8 cellular contexts compared by ENCODE assay signal in genomic region chr7:12584940-12585339, GRCh38. TPM values are rescaled to one million over a fixed set of nuclear protein-coding genes. Genes with fewer than 3 reads are reported as not detected.
A peak's percentile ranks its signal among the peaks of the same experiment; 100 is the strongest.
DNase-seq lines count a peak whose midpoint lies in the region; ATAC-seq lines count a peak whose summit lies in the region.

No MANE protein-coding gene starts in this region.

- H3K56ac ChIP-seq in mesendoderm (ENCODE audit: low read length) = no peak overlapping the region

- H2BK15ac ChIP-seq in mesendoderm (replicated peaks; ENCODE audit: low read depth) = no peak overlapping the region

- no peak overlapping the region for H3K9ac ChIP-seq in mesendoderm (ENCODE audit: low read length)

- no peak overlapping the region for H4K5ac ChIP-seq in mesendoderm (ENCODE audit: low read length)

- H3K79me1 ChIP-seq in mesendoderm (ENCODE audit: low read length) = no peaks in the 10 kb centered on the region

- H2AK5ac ChIP-seq in mesendoderm (ENCODE audit: low read length) = no peak overlapping the region

- no peak overlapping the region for H3K4me2 ChIP-seq in mesendoderm (ENCODE audit: low read length)

- no peak overlapping the region for H3K27ac ChIP-seq in mesendoderm (ENCODE audit: low read depth, low read length)

- H3K23ac ChIP-seq in mesendoderm (ENCODE audit: low read length) = no peak overlapping the region

- H4K8ac ChIP-seq in mesendoderm (ENCODE audit: low read depth, low read length) = no peak overlapping the region

- H3K36me3 ChIP-seq in mesendoderm (ENCODE audit: control insufficient read depth, insufficient read depth, low read length) = no peaks in the 10 kb centered on the region

- no peaks in the 10 kb centered on the region for H3K27me3 ChIP-seq in mesendoderm (ENCODE audit: insufficient read depth, low read length, poor library complexity)

- H3K18ac ChIP-seq in mesendoderm (ENCODE audit: low read length) = no peak overlapping the region

- no peak overlapping the region for H3K4ac ChIP-seq in mesendoderm (ENCODE audit: low read depth, low read length)

- DNase-seq in NOMO-1 (lab: John Stamatoyannopoulos, UW; ENCODE audit: unreplicated experiment in 2 of 2) = peak; percentile 54 to 92
- DNase-seq in kidney tubule cell (ENCODE audit: low spot score) = peak; percentile 95
- DNase-seq in DMS79 treated with DMSO at 0.1 percent for 48 hours (lab: John Stamatoyannopoulos, UW) = no peak
- no peak for DNase-seq in DMS 273 treated with DMSO at 0.1 percent for 48 hours (lab: John Stamatoyannopoulos, UW)
- no peak for DNase-seq in mesendoderm
- DNase-seq in 8988T = no peak

- H3K4me3 ChIP-seq in mesendoderm (ENCODE audit: low read length) = no peak overlapping the region

- H3K4me1 ChIP-seq in mesendoderm (ENCODE audit: control insufficient read depth, low read depth, low read length) = no peaks in the 10 kb centered on the region

- ATAC-seq in GM18517 (IDR thresholded peaks at IDR 0.05; ENCODE audit: unreplicated experiment) (peak; percentile 99), HG02623 (IDR thresholded peaks at IDR 0.05; ENCODE audit: unreplicated experiment) (peak; percentile 99)

- no peak overlapping the region for H2BK5ac ChIP-seq in mesendoderm (ENCODE audit: low read length)

- no CpG with 5 or more reads among the region's 7 CpGs for WGBS in mesendoderm (ENCODE audit: extremely low coverage, insufficient coverage, low lambda C conversion rate)

- no peak overlapping the region for H2BK120ac ChIP-seq in mesendoderm (ENCODE audit: low read depth, low read length)

- H3K79me2 ChIP-seq in mesendoderm (ENCODE audit: control insufficient read depth, insufficient read depth, low read length) = no peaks in the 10 kb centered on the region

RNA-seq across cellular contexts. Expression of gene SCIN, which starts 14.4 kb away (rescaled TPM):
- polyA plus RNA-seq in mesendoderm (2013, experiment 1 of 2) = 0.31 TPM
- polyA plus RNA-seq in mesendoderm (2013, experiment 2 of 2) = 0.31 TPM

Comparison
In these comparisons a context has a peak if more than half of its experiments do, and no peak if none do; other contexts are left out.
1. DNase-seq: peak in NOMO-1 (2 of 2) and kidney tubule cell (single experiment); none in DMS79 treated with DMSO at 0.1 percent for 48 hours (single experiment), DMS 273 treated with DMSO at 0.1 percent for 48 hours (single experiment), mesendoderm (single experiment) and 8988T (single experiment).